Comparison of ENCODE assay signal across 15 cellular contexts in genomic region chr11:82874646-82875523, GRCh38. TPM values are rescaled to one million over a fixed set of nuclear protein-coding genes. Genes with fewer than 3 reads are reported as not detected.
A peak's percentile ranks its signal among the peaks of the same experiment; 100 is the strongest.
DNase-seq lines count a peak whose midpoint lies in the region; ATAC-seq and TF ChIP-seq lines count a peak whose summit lies in the region.
"Had no signal": no experiment of that assay in that cellular context is flagged by ENCODE, and none has a peak within 500 bp of the region (broad histone marks: within the 10 kb centered on the region; RNA-seq: fewer than 3 reads in every experiment).

No MANE protein-coding gene starts in this region.

- no peak for ATAC-seq in heart right ventricle

- H3K9me3 Mint-ChIP-seq in immature natural killer cell, result no peaks in the 10 kb centered on the region

- H3K36me3 Mint-ChIP-seq in immature natural killer cell, result peaks cover 4 to 19% (median 13%) of the 10 kb centered on the region in 3 donors

- no peak for TF ChIP-seq CTCF in left ventricle myocardium inferior (IDR thresholded peaks at IDR 0.05; ENCODE audit: borderline replicate concordance)
- TF ChIP-seq CTCF in heart right ventricle (IDR thresholded peaks at IDR 0.05), result no peak

- intact Hi-C loops in left ventricle myocardium inferior (cut with micrococcal nuclease), result no loop called here
- intact Hi-C loops in heart right ventricle (cut with DNase I), result no loop called here

- no peaks in the 10 kb centered on the region for H3K27me3 ChIP-seq in left ventricle myocardium inferior (ENCODE audit: low read depth)
- H3K27me3 ChIP-seq in heart right ventricle, result no peaks in the 10 kb centered on the region
- H3K27me3 ChIP-seq: Peyer's patch had no signal

- peak overlapping the region in 4 of 6 donors; percentile 2 to 62 (median 10) for H3K27ac Mint-ChIP-seq in immature natural killer cell
- H3K27ac Mint-ChIP-seq: B cell had no signal

- 90 to 92% methylated on average over 4 of the region's 4 CpGs for WGBS in heart right ventricle, 2 donors

- no peak for DNase-seq in left ventricle myocardium inferior
- DNase-seq in heart right ventricle, result no peak
- DNase-seq in NCI-H69 (lab: John Stamatoyannopoulos, UW), result peak; percentile 34
- no peak for DNase-seq in immature natural killer cell
- no peak for DNase-seq in NCI-H128 (lab: John Stamatoyannopoulos, UW; ENCODE audit: unreplicated experiment)
- no peak for DNase-seq in SHP77 (lab: John Stamatoyannopoulos, UW)
- no peak for DNase-seq in hippocampal formation (lab: John Stamatoyannopoulos, UW)
- DNase-seq: KG1, NCI-H1092, NCI-H187, NCI-H446, NCI-H748 treated with DMSO at 0.1 percent for 48 hours, Peyer's patch, Right ventricle myocardium superior had no signal

- no peak overlapping the region for H3K4me3 ChIP-seq in left ventricle myocardium inferior
- H3K4me3 ChIP-seq in heart right ventricle, result no peak overlapping the region
- H3K4me3 ChIP-seq: Peyer's patch had no signal

- H3K4me1 Mint-ChIP-seq in immature natural killer cell, result peaks cover 24 to 28% of the 10 kb centered on the region in 2 donors

- peaks cover 0 to 1% (median 1%) of the 10 kb centered on the region in 3 donors for H3K27me3 Mint-ChIP-seq in immature natural killer cell (ENCODE audit: low read depth in 3 of 3)
- H3K27me3 Mint-ChIP-seq: B cell had no signal

- H3K9me3 ChIP-seq in left ventricle myocardium inferior (replicated peaks), result peaks cover 4% of the 10 kb centered on the region
- H3K9me3 ChIP-seq in heart right ventricle, result peaks cover 0 to under 1% (median 0%) of the 10 kb centered on the region in 11 donors
- H3K9me3 ChIP-seq: Peyer's patch had no signal

- peaks cover 25% of the 10 kb centered on the region for H3K4me1 ChIP-seq in left ventricle myocardium inferior
- H3K4me1 ChIP-seq in heart right ventricle, result peaks cover 0 to 41% (median 22%) of the 10 kb centered on the region in 9 donors
- H3K4me1 ChIP-seq: Peyer's patch had no signal

- H3K36me3 ChIP-seq in left ventricle myocardium inferior, result peaks cover 8% of the 10 kb centered on the region
- H3K36me3 ChIP-seq in heart right ventricle, result peaks cover 0 to 10% (median 0%) of the 10 kb centered on the region in 9 donors
- H3K36me3 ChIP-seq: Peyer's patch had no signal

- H3K27ac ChIP-seq in left ventricle myocardium inferior (replicated peaks) (peak overlapping the region; percentile 13), heart right ventricle (no peak overlapping the region)
- H3K27ac ChIP-seq: Peyer's patch had no signal

- no peak overlapping the region for H3K4me3 Mint-ChIP-seq in immature natural killer cell
- H3K4me3 Mint-ChIP-seq: B cell had no signal

RNA-seq across cellular contexts. Expression of gene PRCP, which starts 25.3 kb away (rescaled TPM):
- total RNA-seq in left ventricle myocardium inferior (40.2 TPM), heart right ventricle (10 to 100 TPM; 28.8 to 89.8 (median 41.4) TPM)
- polyA plus RNA-seq in heart right ventricle (10 to 100 TPM; 18.0 to 42.0 TPM), immature natural killer cell (100 to 1,000 TPM in 1 of 3 donors, 10 to 100 TPM in 2; 65.1 to 104 (median 80.0) TPM)

RNA-seq across cellular contexts. Expression of gene DDIAS, which starts 26.7 kb away (rescaled TPM):
- total RNA-seq in left ventricle myocardium inferior (0.58 TPM), heart right ventricle (1 to 10 TPM in 3 of 10 donors, under 1 TPM in 7; 0.13 to 2.4 (median 0.65) TPM)
- polyA plus RNA-seq in heart right ventricle (under 1 TPM; 0.37 to 0.38 TPM), immature natural killer cell (1 to 10 TPM in 2 of 3 donors, not detected in 1; 1.4 to 2.4 TPM)
